11 cellular contexts compared by ENCODE assay signal in genomic region chrX:46279925-46280313, GRCh38.
DNase-seq lines count a peak whose midpoint lies in the region; ATAC-seq and TF ChIP-seq lines count a peak whose summit lies in the region.
"Had no signal": no experiment of that assay in that cellular context is flagged by ENCODE, and none has a peak within 500 bp of the region (broad histone marks: within the 10 kb centered on the region; RNA-seq: fewer than 3 reads in every experiment).

No MANE protein-coding gene starts in this region.

- H3K36me3 ChIP-seq in ACC112 (ENCODE audit: insufficient read depth, low read length): no peaks in the 10 kb centered on the region
- H3K36me3 ChIP-seq in fibroblast of lung (ENCODE audit: control insufficient read depth, insufficient read depth, low read length): no peaks in the 10 kb centered on the region
- H3K36me3 ChIP-seq in ovary: no peaks in the 10 kb centered on the region
- H3K36me3 ChIP-seq: thoracic aorta had no signal

- peak; percentile 79 for DNase-seq in RKO (ENCODE audit: low spot score)
- peak; percentile 38 to 63 for DNase-seq in fibroblast of lung (ENCODE audit: low read depth in 2 of 2)
- no peak for DNase-seq in HuH-7.5 (ENCODE audit: low spot score)
- no peak for DNase-seq in globus pallidus (ENCODE audit: low spot score)
- no peak for DNase-seq in ovary
- DNase-seq: GOT3; naive thymus-derived CD8-positive, alpha-beta T cell had no signal

- no peak for TF ChIP-seq POLR2A in ovary (IDR thresholded peaks at IDR 0.05)

- no peak overlapping the region for H3K4me2 ChIP-seq in fibroblast of lung (ENCODE audit: extremely low read depth, insufficient read depth, low read length)

- H3K27me3 ChIP-seq in ACC112 (ENCODE audit: insufficient read depth, low read length): no peaks in the 10 kb centered on the region
- no peaks in the 10 kb centered on the region for H3K27me3 ChIP-seq in fibroblast of lung (ENCODE audit: control insufficient read depth, insufficient read depth, low read length)
- H3K27me3 ChIP-seq in ovary: no peaks in the 10 kb centered on the region

- H3K4me1 ChIP-seq in ACC112 (ENCODE audit: control insufficient read depth, insufficient read depth, low read length, unreplicated experiment): peaks cover 18% of the 10 kb centered on the region
- H3K4me1 ChIP-seq in fibroblast of lung (ENCODE audit: control insufficient read depth, extremely low read depth, insufficient read depth, low read length): peaks cover 2% of the 10 kb centered on the region
- no peaks in the 10 kb centered on the region for H3K4me1 ChIP-seq in ovary (ENCODE audit: insufficient read depth)

- H3K4me3 ChIP-seq in ACC112 (ENCODE audit: low read depth, low read length) (no peak overlapping the region), fibroblast of lung (replicated peaks in 1 of 4; ENCODE audit: control extremely low read depth in 1 of 4, insufficient read depth in 1 of 4, low read depth in 3 of 4, low read length in 4 of 4) (no peak overlapping the region), ovary (no peak overlapping the region)
- H3K4me3 ChIP-seq: thoracic aorta had no signal

- ATAC-seq in GM18870 (IDR thresholded peaks at IDR 0.05; ENCODE audit: unreplicated experiment): peak; percentile 60
- no peak for ATAC-seq in HG03432 (IDR thresholded peaks at IDR 0.05; ENCODE audit: unreplicated experiment)
- ATAC-seq: naive thymus-derived CD8-positive, alpha-beta T cell had no signal

- no peaks in the 10 kb centered on the region for H4K20me1 ChIP-seq in fibroblast of lung (ENCODE audit: control insufficient read depth, extremely low read depth, insufficient read depth, low read length)

- 53 to 54% (median 54%) methylated on average over 3 of the region's 3 CpGs for WGBS in ovary, 3 donors

- peak overlapping the region; percentile 69 for H3K27ac ChIP-seq in ACC112 (ENCODE audit: low read depth, low read length)
- H3K27ac ChIP-seq in fibroblast of lung (ENCODE audit: insufficient read depth, low read length): no peak overlapping the region
- no peak overlapping the region for H3K27ac ChIP-seq in ovary
- H3K27ac ChIP-seq: thoracic aorta had no signal

- H3K79me2 ChIP-seq in ACC112 (ENCODE audit: control insufficient read depth, insufficient read depth, low read length, unreplicated experiment) (no peaks in the 10 kb centered on the region), fibroblast of lung (ENCODE audit: control insufficient read depth, insufficient read depth, low read length) (no peaks in the 10 kb centered on the region)

- H3K9ac ChIP-seq in fibroblast of lung (ENCODE audit: insufficient read depth, low read length): no peak overlapping the region

- no peaks in the 10 kb centered on the region for H3K9me3 ChIP-seq in fibroblast of lung (ENCODE audit: control insufficient read depth, insufficient read depth, low read depth, low read length)
- no peaks in the 10 kb centered on the region for H3K9me3 ChIP-seq in ovary
- H3K9me3 ChIP-seq: thoracic aorta had no signal

- no peak for TF ChIP-seq EP300 in ovary (IDR thresholded peaks at IDR 0.05)

- H2AFZ ChIP-seq in ACC112 (ENCODE audit: low read length, unreplicated experiment) (peak overlapping the region; percentile 60), fibroblast of lung (ENCODE audit: low read length) (no peak overlapping the region)

- intact Hi-C loops in ovary (cut with DNase I): no loop called here

- TF ChIP-seq CTCF in fibroblast of lung (conservative IDR thresholded peaks at IDR 0.05 in 1 of 2, IDR thresholded peaks at IDR 0.05 in 1 of 2; ENCODE audit: low read depth in 1 of 2, low read length in 2 of 2): no peak
- no peak for TF ChIP-seq CTCF in ovary (IDR thresholded peaks at IDR 0.05)

Comparison
In these comparisons a context has a peak if more than half of its experiments do, and no peak if none do; other contexts are left out.
1. DNase-seq: peak in RKO (single experiment) and fibroblast of lung (2 of 2); none in HuH-7.5 (single experiment), globus pallidus (single experiment) and ovary (0 of 5).